In the genomic region with DNA sequence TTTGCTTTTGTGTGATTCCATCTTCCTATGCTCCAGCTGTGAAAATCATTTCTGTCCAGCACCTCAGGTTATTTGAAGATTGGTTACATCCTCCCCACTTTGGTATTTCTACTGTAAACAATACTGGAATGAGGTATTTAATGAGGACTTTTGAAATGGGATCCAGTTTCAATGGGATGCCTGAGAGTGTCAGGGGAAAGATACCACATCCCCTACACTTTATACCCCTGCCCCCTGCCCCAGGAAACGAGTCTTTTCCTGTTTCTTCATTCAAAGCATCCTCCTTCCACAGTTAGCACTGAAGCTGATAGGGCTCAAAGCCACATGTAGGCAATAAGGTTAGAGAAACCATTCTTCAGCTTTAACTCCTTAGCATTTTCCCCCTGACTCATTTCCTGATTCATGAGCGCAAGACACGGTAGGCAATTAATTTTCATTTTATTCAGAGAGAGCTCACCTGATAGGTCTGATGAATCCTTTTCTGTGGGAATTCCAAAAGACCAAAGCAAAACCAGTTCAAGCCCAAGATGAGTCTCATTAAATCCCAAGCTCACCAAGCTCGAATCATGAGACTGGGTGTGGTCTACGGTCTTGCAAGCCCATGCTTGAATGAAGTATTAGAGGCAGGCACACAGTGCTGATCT, we compare ENCODE assay signal across 16 cellular contexts.
DNase-seq lines count a peak whose midpoint lies in the region; ATAC-seq and TF ChIP-seq lines count a peak whose summit lies in the region.
"Had no signal": no experiment of that assay in that cellular context is flagged by ENCODE, and none has a peak within 500 bp of the region (broad histone marks: within the 10 kb centered on the region; RNA-seq: fewer than 3 reads in every experiment).

No MANE protein-coding gene starts in this region.

- H3K27ac ChIP-seq in RWPE2 (ENCODE audit: poor library complexity, severe bottlenecking) (peak overlapping the region; percentile 89), suprapubic skin (peak overlapping the region; percentile 28)
- H3K27ac ChIP-seq: parathyroid adenoma, spleen had no signal

- H3K36me3 ChIP-seq in RWPE2 (ENCODE audit: low read depth), result no peaks in the 10 kb centered on the region
- H3K36me3 ChIP-seq in suprapubic skin, result no peaks in the 10 kb centered on the region
- H3K36me3 ChIP-seq: spleen had no signal

- peaks cover 17% of the 10 kb centered on the region for H3K4me1 Mint-ChIP-seq in activated naive CD4-positive, alpha-beta T cell treated with anti-CD3 and anti-CD28 coated beads for 36 hours (ENCODE audit: low read depth)
- H3K4me1 Mint-ChIP-seq in activated T-helper 2 cell treated with anti-CD3 and anti-CD28 coated beads, Interferon-gamma antibody, Interleukin-2, Interleukin-4, amounts not matched to agents 10 μg/mL and 5 μg/mL and 100 μg/mL, durations not matched to agents 14 hours and 24 hours and 36 hours (ENCODE audit: low read depth), result peaks cover 7% of the 10 kb centered on the region

- H3K27ac Mint-ChIP-seq in activated naive CD4-positive, alpha-beta T cell treated with anti-CD3 and anti-CD28 coated beads for 36 hours, result no peak overlapping the region
- H3K27ac Mint-ChIP-seq in activated T-helper 2 cell treated with anti-CD3 and anti-CD28 coated beads, Interferon-gamma antibody, Interleukin-2, Interleukin-4, amounts not matched to agents 10 μg/mL and 5 μg/mL and 100 μg/mL, durations not matched to agents 14 hours and 24 hours and 36 hours, result no peak overlapping the region
- H3K27ac Mint-ChIP-seq: immature natural killer cell had no signal

- TF ChIP-seq EP300 in suprapubic skin (IDR thresholded peaks at IDR 0.05), result no peak

- H3K27me3 ChIP-seq in RWPE2 (ENCODE audit: insufficient read depth, poor library complexity, severe bottlenecking) (no peaks in the 10 kb centered on the region), suprapubic skin (peaks cover 5% of the 10 kb centered on the region)

- H3K9me3 Mint-ChIP-seq in activated naive CD4-positive, alpha-beta T cell treated with anti-CD3 and anti-CD28 coated beads for 36 hours, result no peaks in the 10 kb centered on the region
- no peaks in the 10 kb centered on the region for H3K9me3 Mint-ChIP-seq in activated T-helper 2 cell treated with anti-CD3 and anti-CD28 coated beads, Interferon-gamma antibody, Interleukin-2, Interleukin-4, amounts not matched to agents 10 μg/mL and 5 μg/mL and 100 μg/mL, durations not matched to agents 14 hours and 24 hours and 36 hours
- H3K9me3 Mint-ChIP-seq: immature natural killer cell had no signal

- ATAC-seq in RWPE2 (ENCODE audit: low read depth) (peak; percentile 83), HG03045 (IDR thresholded peaks at IDR 0.05; ENCODE audit: unreplicated experiment) (no peak)
- ATAC-seq: activated CD4-positive, CD25-positive, alpha-beta regulatory T cell treated with anti-CD3 and anti-CD28 coated beads, Interleukin-2, amount 50 U/mL, for 24 hours; HCT116 had no signal

- 20% methylated on average over 5 of the region's 5 CpGs for WGBS in suprapubic skin

- H3K4me3 Mint-ChIP-seq in activated naive CD4-positive, alpha-beta T cell treated with anti-CD3 and anti-CD28 coated beads for 36 hours, result no peak overlapping the region
- no peak overlapping the region for H3K4me3 Mint-ChIP-seq in activated T-helper 2 cell treated with anti-CD3 and anti-CD28 coated beads, Interferon-gamma antibody, Interleukin-2, Interleukin-4, amounts not matched to agents 10 μg/mL and 5 μg/mL and 100 μg/mL, durations not matched to agents 14 hours and 24 hours and 36 hours (ENCODE audit: low read depth)
- H3K4me3 Mint-ChIP-seq: immature natural killer cell had no signal

- DNase-seq in activated naive CD4-positive, alpha-beta T cell treated with anti-CD3 and anti-CD28 coated beads for 36 hours, result peak; percentile 5
- no peak for DNase-seq in activated naive CD4-positive, alpha-beta T cell treated with Interleukin-2 at 50 U/mL for 16 hours
- DNase-seq in RWPE2 (ENCODE audit: low spot score) (no peak), epithelial cell of esophagus (ENCODE audit: low read depth) (peak; percentile 94), suprapubic skin (ENCODE audit: low spot score in 2 of 2) (no peak), ACHN (no peak)
- DNase-seq in activated T-helper 2 cell treated with anti-CD3 and anti-CD28 coated beads, Interferon-gamma antibody, Interleukin-2, Interleukin-4, amounts not matched to agents 10 μg/mL and 5 μg/mL and 100 μg/mL, durations not matched to agents 14 hours and 24 hours and 36 hours (ENCODE audit: low spot score), result no peak
- DNase-seq: anterior cingulate cortex, DMS 273 treated with DMSO at 0.1 percent for 48 hours, foreskin melanocyte, immature natural killer cell, spleen had no signal

- H3K9me3 ChIP-seq in RWPE2 (ENCODE audit: severe bottlenecking), result no peaks in the 10 kb centered on the region
- H3K9me3 ChIP-seq in suprapubic skin, result no peaks in the 10 kb centered on the region
- H3K9me3 ChIP-seq: spleen had no signal

- in situ Hi-C loops in ACHN (cut with HindIII; ENCODE audit: low pct_ligation_motif_present, low pct_unique_long_range_greater_than_20kb, low sequenced_read_pairs), result no loop called here

- H3K27me3 Mint-ChIP-seq in activated naive CD4-positive, alpha-beta T cell treated with anti-CD3 and anti-CD28 coated beads for 36 hours (ENCODE audit: low read depth), result no peaks in the 10 kb centered on the region
- peaks cover 3% of the 10 kb centered on the region for H3K27me3 Mint-ChIP-seq in activated T-helper 2 cell treated with anti-CD3 and anti-CD28 coated beads, Interferon-gamma antibody, Interleukin-2, Interleukin-4, amounts not matched to agents 10 μg/mL and 5 μg/mL and 100 μg/mL, durations not matched to agents 14 hours and 24 hours and 36 hours (ENCODE audit: low read depth)

- CTCF ChIA-PET in activated naive CD4-positive, alpha-beta T cell treated with anti-CD3 and anti-CD28 coated beads for 36 hours (lab: Charles Lee), result interaction anchor here (0.8 kb wide), 1 partner anchor 105 kb away, joined by 3 read pairs; no protein-coding TSS in a partner anchor

- no peak for TF ChIP-seq CTCF in RWPE2 (IDR thresholded peaks at IDR 0.05; ENCODE audit: poor library complexity, severe bottlenecking)
- TF ChIP-seq CTCF in epithelial cell of esophagus (IDR thresholded peaks at IDR 0.05; ENCODE audit: insufficient read depth, low read depth, low read length, missing control alignments), result no peak
- no peak for TF ChIP-seq CTCF in suprapubic skin (IDR thresholded peaks at IDR 0.05)

- intact Hi-C loops in activated naive CD4-positive, alpha-beta T cell treated with anti-CD3 and anti-CD28 coated beads for 36 hours (cut with micrococcal nuclease), result no loop called here
- intact Hi-C loops in activated T-helper 2 cell treated with anti-CD3 and anti-CD28 coated beads, Interferon-gamma antibody, Interleukin-2, Interleukin-4, amounts not matched to agents 10 μg/mL and 5 μg/mL and 100 μg/mL, durations not matched to agents 14 hours and 24 hours and 36 hours (cut with micrococcal nuclease), result no loop called here

- H3K4me1 ChIP-seq in RWPE2 (ENCODE audit: insufficient read depth, poor library complexity, severe bottlenecking) (peaks cover 22% of the 10 kb centered on the region), suprapubic skin (peaks cover 11% of the 10 kb centered on the region)
- H3K4me1 ChIP-seq: spleen had no signal

- no peak for TF ChIP-seq POLR2A in suprapubic skin (IDR thresholded peaks at IDR 0.05)

- no peaks in the 10 kb centered on the region for H3K36me3 Mint-ChIP-seq in activated naive CD4-positive, alpha-beta T cell treated with anti-CD3 and anti-CD28 coated beads for 36 hours (ENCODE audit: low read depth)
- no peaks in the 10 kb centered on the region for H3K36me3 Mint-ChIP-seq in activated T-helper 2 cell treated with anti-CD3 and anti-CD28 coated beads, Interferon-gamma antibody, Interleukin-2, Interleukin-4, amounts not matched to agents 10 μg/mL and 5 μg/mL and 100 μg/mL, durations not matched to agents 14 hours and 24 hours and 36 hours (ENCODE audit: low read depth)
- H3K36me3 Mint-ChIP-seq: immature natural killer cell had no signal

- H3K4me3 ChIP-seq in RWPE2 (ENCODE audit: severe bottlenecking), result no peak overlapping the region
- H3K4me3 ChIP-seq in epithelial cell of esophagus (ENCODE audit: low read length), result no peak overlapping the region
- H3K4me3 ChIP-seq in suprapubic skin, result no peak overlapping the region
- H3K4me3 ChIP-seq: spleen had no signal

Comparison
In these comparisons a context has a peak if more than half of its experiments do, and no peak if none do; other contexts are left out.
1. DNase-seq: peak in activated naive CD4-positive, alpha-beta T cell treated with anti-CD3 and anti-CD28 coated beads for 36 hours (single experiment) and epithelial cell of esophagus (single experiment); none in activated naive CD4-positive, alpha-beta T cell treated with Interleukin-2 at 50 U/mL for 16 hours (single experiment), RWPE2 (single experiment), suprapubic skin (0 of 2), ACHN (single experiment) and activated T-helper 2 cell treated with anti-CD3 and anti-CD28 coated beads, Interferon-gamma antibody, Interleukin-2, Interleukin-4, amounts not matched to agents 10 μg/mL and 5 μg/mL and 100 μg/mL, durations not matched to agents 14 hours and 24 hours and 36 hours (single experiment).